Comparison of ENCODE assay signal across 8 cellular contexts in the genomic region with DNA sequence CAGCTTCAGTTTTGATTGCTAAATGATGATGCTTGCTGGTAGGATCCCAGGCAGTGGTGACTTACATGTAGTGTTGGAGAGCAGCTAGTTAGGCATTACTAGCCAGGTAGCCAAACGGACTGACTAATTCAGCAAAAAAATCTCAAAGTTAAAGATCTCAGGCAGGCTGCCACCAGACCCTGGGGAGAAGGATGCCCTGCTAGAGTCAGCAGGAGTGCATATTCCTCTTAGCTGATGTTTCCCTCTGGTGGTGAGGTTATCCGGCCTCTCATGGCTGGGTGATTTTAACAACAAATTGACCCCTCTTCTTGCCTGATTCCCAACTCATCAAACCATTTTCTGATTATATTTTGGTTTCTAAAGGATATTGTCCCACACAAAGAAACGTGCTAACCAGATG. TPM values are rescaled to one million over a fixed set of nuclear protein-coding genes. Genes with fewer than 3 reads are reported as not detected.
DNase-seq lines count a peak whose midpoint lies in the region; TF ChIP-seq lines count a peak whose summit lies in the region.
"Had no signal": no experiment of that assay in that cellular context is flagged by ENCODE, and none has a peak within 500 bp of the region (broad histone marks: within the 10 kb centered on the region; RNA-seq: fewer than 3 reads in every experiment).

No MANE protein-coding gene starts in this region.

- peak; percentile 35 for DNase-seq in AG08395 (ENCODE audit: low spot score)
- DNase-seq in RPMI8226: peak; percentile 32
- peak; percentile 40 for DNase-seq in islet precursor cell
- DNase-seq in Kasumi-1 (lab: John Stamatoyannopoulos, UW): no peak
- DNase-seq in activated T-helper 2 cell treated with anti-CD3 and anti-CD28 coated beads, Interferon-gamma antibody, Interleukin-2, Interleukin-4, amounts not matched to agents 10 μg/mL and 5 μg/mL and 100 μg/mL, durations not matched to agents 14 hours and 24 hours and 36 hours (ENCODE audit: low spot score): no peak
- DNase-seq in ovary: no peak
- DNase-seq: COR-L47, MG63 had no signal

- no peak for TF ChIP-seq POLR2A in ovary (IDR thresholded peaks at IDR 0.05)

- no peak overlapping the region for H3K27ac ChIP-seq in ovary

- no peaks in the 10 kb centered on the region for H3K4me1 Mint-ChIP-seq in activated T-helper 2 cell treated with anti-CD3 and anti-CD28 coated beads, Interferon-gamma antibody, Interleukin-2, Interleukin-4, amounts not matched to agents 10 μg/mL and 5 μg/mL and 100 μg/mL, durations not matched to agents 14 hours and 24 hours and 36 hours (ENCODE audit: low read depth)

- no peak overlapping the region for H3K4me3 Mint-ChIP-seq in activated T-helper 2 cell treated with anti-CD3 and anti-CD28 coated beads, Interferon-gamma antibody, Interleukin-2, Interleukin-4, amounts not matched to agents 10 μg/mL and 5 μg/mL and 100 μg/mL, durations not matched to agents 14 hours and 24 hours and 36 hours (ENCODE audit: low read depth)

- peaks cover 33% of the 10 kb centered on the region for H3K27me3 Mint-ChIP-seq in activated T-helper 2 cell treated with anti-CD3 and anti-CD28 coated beads, Interferon-gamma antibody, Interleukin-2, Interleukin-4, amounts not matched to agents 10 μg/mL and 5 μg/mL and 100 μg/mL, durations not matched to agents 14 hours and 24 hours and 36 hours (ENCODE audit: low read depth)

- intact Hi-C loops in activated T-helper 2 cell treated with anti-CD3 and anti-CD28 coated beads, Interferon-gamma antibody, Interleukin-2, Interleukin-4, amounts not matched to agents 10 μg/mL and 5 μg/mL and 100 μg/mL, durations not matched to agents 14 hours and 24 hours and 36 hours (cut with micrococcal nuclease): no loop called here
- intact Hi-C loops in ovary (cut with DNase I): loop anchor here in 1 of 4 donors (1.0 kb wide), 1 partner anchor 42 kb away; no protein-coding TSS in a partner anchor

- H3K27me3 ChIP-seq in ovary: no peaks in the 10 kb centered on the region
- H3K27me3 ChIP-seq: MG63 had no signal

- H3K27ac Mint-ChIP-seq in activated T-helper 2 cell treated with anti-CD3 and anti-CD28 coated beads, Interferon-gamma antibody, Interleukin-2, Interleukin-4, amounts not matched to agents 10 μg/mL and 5 μg/mL and 100 μg/mL, durations not matched to agents 14 hours and 24 hours and 36 hours: no peak overlapping the region

- 66 to 76% (median 70%) methylated on average over 3 of the region's 3 CpGs for WGBS in ovary, 3 donors

- H3K4me3 ChIP-seq in ovary: no peak overlapping the region
- H3K4me3 ChIP-seq: MG63 had no signal

- TF ChIP-seq EP300 in ovary (IDR thresholded peaks at IDR 0.05): no peak

- no peaks in the 10 kb centered on the region for H3K9me3 ChIP-seq in ovary
- H3K9me3 ChIP-seq: MG63 had no signal

- no peaks in the 10 kb centered on the region for H3K4me1 ChIP-seq in ovary (ENCODE audit: insufficient read depth)

- no peak for TF ChIP-seq CTCF in ovary (IDR thresholded peaks at IDR 0.05)

- no peaks in the 10 kb centered on the region for H3K36me3 Mint-ChIP-seq in activated T-helper 2 cell treated with anti-CD3 and anti-CD28 coated beads, Interferon-gamma antibody, Interleukin-2, Interleukin-4, amounts not matched to agents 10 μg/mL and 5 μg/mL and 100 μg/mL, durations not matched to agents 14 hours and 24 hours and 36 hours (ENCODE audit: low read depth)

- H3K9me3 Mint-ChIP-seq in activated T-helper 2 cell treated with anti-CD3 and anti-CD28 coated beads, Interferon-gamma antibody, Interleukin-2, Interleukin-4, amounts not matched to agents 10 μg/mL and 5 μg/mL and 100 μg/mL, durations not matched to agents 14 hours and 24 hours and 36 hours: no peaks in the 10 kb centered on the region

- H3K36me3 ChIP-seq in ovary: no peaks in the 10 kb centered on the region

RNA-seq across cellular contexts. Expression of a gene that starts 2.8 kb away (rescaled TPM):
- total RNA-seq in activated T-helper 2 cell treated with anti-CD3 and anti-CD28 coated beads, Interferon-gamma antibody, Interleukin-2, Interleukin-4, amounts not matched to agents 10 μg/mL and 5 μg/mL and 100 μg/mL, durations not matched to agents 14 hours and 24 hours and 36 hours: not detected in 2 replicates
- 10 to 100 TPM; 13.8 to 44.2 (median 34.6) TPM for total RNA-seq in ovary
- polyA plus RNA-seq in ovary: 10 to 100 TPM; 10.8 to 22.2 TPM

RNA-seq across cellular contexts. Expression of a gene that starts 9.5 kb away (rescaled TPM):
- 2.9 and 3.2 TPM in 2 replicates for total RNA-seq in activated T-helper 2 cell treated with anti-CD3 and anti-CD28 coated beads, Interferon-gamma antibody, Interleukin-2, Interleukin-4, amounts not matched to agents 10 μg/mL and 5 μg/mL and 100 μg/mL, durations not matched to agents 14 hours and 24 hours and 36 hours
- total RNA-seq in ovary: 10 to 100 TPM; 25.0 to 48.0 (median 38.5) TPM
- polyA plus RNA-seq in ovary: 10 to 100 TPM in 1 of 2 donors, 1 to 10 TPM in 1; 8.9 to 32.7 TPM

RNA-seq across cellular contexts. Expression of a gene that starts 10.4 kb away (rescaled TPM):
- total RNA-seq in activated T-helper 2 cell treated with anti-CD3 and anti-CD28 coated beads, Interferon-gamma antibody, Interleukin-2, Interleukin-4, amounts not matched to agents 10 μg/mL and 5 μg/mL and 100 μg/mL, durations not matched to agents 14 hours and 24 hours and 36 hours: not detected in 2 replicates
- total RNA-seq in ovary: not detected
- not detected for polyA plus RNA-seq in ovary

RNA-seq across cellular contexts. Expression of a gene that starts 14.6 kb away (rescaled TPM):
- total RNA-seq in activated T-helper 2 cell treated with anti-CD3 and anti-CD28 coated beads, Interferon-gamma antibody, Interleukin-2, Interleukin-4, amounts not matched to agents 10 μg/mL and 5 μg/mL and 100 μg/mL, durations not matched to agents 14 hours and 24 hours and 36 hours: not detected in 2 replicates
- total RNA-seq in ovary: under 1 TPM in 1 of 7 donors, not detected in 6; 0.48 TPM
- polyA plus RNA-seq in ovary: 1 to 10 TPM in 1 of 2 donors, under 1 TPM in 1; 0.16 to 1.1 TPM

RNA-seq across cellular contexts. Expression of a gene that starts 40.9 kb away (rescaled TPM):
- total RNA-seq in activated T-helper 2 cell treated with anti-CD3 and anti-CD28 coated beads, Interferon-gamma antibody, Interleukin-2, Interleukin-4, amounts not matched to agents 10 μg/mL and 5 μg/mL and 100 μg/mL, durations not matched to agents 14 hours and 24 hours and 36 hours: 241 and 259 TPM in 2 replicates
- 100 to 1,000 TPM in 5 of 7 donors, 10 to 100 TPM in 2; 37.2 to 164 (median 136) TPM for total RNA-seq in ovary
- polyA plus RNA-seq in ovary: 100 to 1,000 TPM in 1 of 2 donors, 10 to 100 TPM in 1; 93.4 to 117 TPM

Comparison
In these comparisons a context has a peak if more than half of its experiments do, and no peak if none do; other contexts are left out.
1. DNase-seq: peak in AG08395 (single experiment), RPMI8226 (single experiment) and islet precursor cell (single experiment); none in Kasumi-1 (0 of 2), activated T-helper 2 cell treated with anti-CD3 and anti-CD28 coated beads, Interferon-gamma antibody, Interleukin-2, Interleukin-4, amounts not matched to agents 10 μg/mL and 5 μg/mL and 100 μg/mL, durations not matched to agents 14 hours and 24 hours and 36 hours (single experiment) and ovary (0 of 5).
2. RNA of a gene that starts 2.8 kb away (total RNA-seq): 13.8 to 44.2 TPM in ovary; not detected in activated T-helper 2 cell treated with anti-CD3 and anti-CD28 coated beads, Interferon-gamma antibody, Interleukin-2, Interleukin-4, amounts not matched to agents 10 μg/mL and 5 μg/mL and 100 μg/mL, durations not matched to agents 14 hours and 24 hours and 36 hours; every median in the first group is over 10 times any median in the second.